ENCODE assay signal across 8 cellular contexts in the genomic region with DNA sequence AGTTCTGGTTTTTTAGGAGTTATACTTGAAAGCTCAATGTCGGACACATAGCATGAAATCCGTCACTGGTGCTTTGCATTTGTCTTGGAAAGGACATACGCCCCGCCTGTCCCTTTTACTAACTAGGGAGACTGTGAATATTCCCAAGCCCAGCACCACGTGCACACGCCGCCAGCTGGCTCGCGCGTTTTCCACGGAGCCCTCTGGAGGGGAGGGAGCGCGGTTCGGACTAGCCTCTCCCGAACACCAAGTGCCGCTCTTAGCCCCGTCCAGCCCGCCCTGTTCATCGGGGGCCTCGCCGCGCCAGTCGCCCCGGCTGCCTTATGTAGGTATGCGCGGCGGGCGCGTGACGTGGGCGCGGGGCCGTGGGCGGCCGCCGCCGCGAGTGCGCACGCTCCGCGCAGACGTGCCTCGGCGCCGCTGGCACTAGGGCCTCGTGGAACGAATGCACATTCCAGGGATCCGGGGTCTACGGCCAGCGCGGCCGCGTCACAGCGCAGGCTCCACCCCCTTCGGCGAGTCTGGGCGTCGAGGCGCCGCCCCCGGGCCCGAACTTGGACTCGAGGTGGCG. TPM values are rescaled to one million over a fixed set of nuclear protein-coding genes. Genes with fewer than 3 reads are reported as not detected.
A peak's percentile ranks its signal among the peaks of the same experiment; 100 is the strongest.
DNase-seq lines count a peak whose midpoint lies in the region; ATAC-seq, FAIRE-seq and TF ChIP-seq lines count a peak whose summit lies in the region.

No MANE protein-coding gene starts in this region.

- WGBS in psoas muscle, 3 donors: 0% methylated on average over 43 to 65 of the region's 65 CpGs

- peak; percentile 89 to 96 for TF ChIP-seq POLR2A in uterus (IDR thresholded peaks at IDR 0.05)

- peak overlapping the region; percentile 95 for H3K27ac ChIP-seq in angular gyrus (ENCODE audit: low read depth, low read length)
- H3K27ac ChIP-seq in psoas muscle: peak overlapping the region; percentile 99
- H3K27ac ChIP-seq in uterus: peak overlapping the region; percentile 98 to 100

- ATAC-seq in HG02938 (IDR thresholded peaks at IDR 0.05; ENCODE audit: unreplicated experiment) (peak; percentile 35), left ventricle myocardium superior (peak; percentile 75), psoas muscle (peak; percentile 63 to 78 (median 72))

- H3K27me3 ChIP-seq in psoas muscle (ENCODE audit: insufficient read depth in 3 of 3, low read length in 2 of 3): no peaks in the 10 kb centered on the region
- H3K27me3 ChIP-seq in uterus: no peaks in the 10 kb centered on the region

- H3K36me3 ChIP-seq in psoas muscle (ENCODE audit: insufficient read depth in 1 of 2, low read depth in 1 of 2) (peaks cover 4 to 26% of the 10 kb centered on the region in 2 donors), uterus (no peaks in the 10 kb centered on the region)

- intact Hi-C loops in left ventricle myocardium superior (cut with micrococcal nuclease): loop anchor here (5.0 kb wide), 2 partner anchors 112 to 472 kb away; no protein-coding TSS in a partner anchor
- intact Hi-C loops in psoas muscle (cut with DNase I): loop anchor here (2.0 to 5.0 kb wide), 7 partner anchors 112 to 467 kb away; no protein-coding TSS in a partner anchor
- intact Hi-C loops in uterus (cut with DNase I; ENCODE audit: low total_unique reads): loop anchor here (2.0 kb wide), 1 partner anchor 114 kb away; no protein-coding TSS in a partner anchor

- H3K4me3 ChIP-seq in psoas muscle: peak overlapping the region; percentile 72
- H3K4me3 ChIP-seq in uterus: peak overlapping the region; percentile 52 to 53

- DNase-seq in GM18507 (ENCODE audit: extremely low spot score, insufficient read length, low read depth): peak; percentile 68
- DNase-seq in NCI-H1930 (lab: John Stamatoyannopoulos, UW): peak; percentile 81 to 91
- DNase-seq in T-helper 2 cell: peak; percentile 78 to 94 (median 85)
- DNase-seq in left ventricle myocardium superior: peak; percentile 99
- DNase-seq in psoas muscle: peak; percentile 96 to 98
- DNase-seq in uterus: peak; percentile 94 to 97

- H3K9me3 ChIP-seq in psoas muscle (no peaks in the 10 kb centered on the region), uterus (no peaks in the 10 kb centered on the region)

- H3K4me1 ChIP-seq in psoas muscle (peaks cover 35% of the 10 kb centered on the region), uterus (peaks cover 6 to 7% of the 10 kb centered on the region in 2 donors)

- TF ChIP-seq CTCF in psoas muscle (IDR thresholded peaks at IDR 0.05) (peak; percentile 6), uterus (IDR thresholded peaks at IDR 0.05) (peak in 2 of 4 experiments; percentile 2 to 38)

- FAIRE-seq in GM18507 (lab: Jason Lieb, UNC): peak; percentile 59

RNA-seq across cellular contexts. Expression of a gene that starts 0.7 kb away (rescaled TPM):
- total RNA-seq in left ventricle myocardium superior (124 TPM), psoas muscle (100 to 1,000 TPM in 1 of 4 donors, 10 to 100 TPM in 3; 73.4 to 116 (median 87.8) TPM), uterus (100 to 1,000 TPM in 3 of 4 donors, 10 to 100 TPM in 1; 56.8 to 182 (median 124) TPM)
- 10 to 100 TPM; 53.6 to 63.6 (median 56.4) TPM for polyA plus RNA-seq in psoas muscle

Comparison
In these comparisons a context has a peak if more than half of its experiments do, and no peak if none do; other contexts are left out.
1. Peak in every context shown above with its lines: DNase-seq, ATAC-seq, H3K4me3 ChIP-seq and H3K27ac ChIP-seq.